In the genomic region with DNA sequence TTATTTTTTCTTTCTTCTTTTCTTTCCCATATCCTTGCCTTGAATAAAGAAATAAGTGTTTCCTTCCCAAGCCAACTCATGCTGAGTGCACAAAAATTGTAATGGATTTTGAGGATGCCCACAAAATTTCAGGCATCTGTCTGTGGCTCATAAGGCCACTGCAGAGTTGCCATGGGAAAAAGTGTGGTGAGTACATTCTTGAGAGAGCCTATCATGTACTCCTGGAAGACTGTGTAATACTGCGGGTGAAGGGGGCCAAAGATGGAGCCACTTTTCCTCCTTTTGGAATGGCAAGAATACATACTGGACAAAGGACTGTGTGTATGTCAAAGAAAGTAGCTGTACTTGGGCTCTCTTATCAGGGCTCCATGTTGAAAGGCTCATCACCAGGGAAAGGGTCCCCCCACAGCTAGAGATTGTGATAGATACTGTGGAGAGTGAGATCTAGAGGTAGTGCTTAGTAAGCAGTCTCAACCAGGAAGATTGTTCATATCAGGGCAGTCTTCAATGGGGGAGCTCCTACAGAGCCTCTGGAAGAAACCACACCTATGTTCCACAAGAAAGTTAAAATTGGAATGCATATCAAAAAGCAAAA, we compare ENCODE assay signal across 25 cellular contexts.
"Had no signal": no experiment of that assay in that cellular context is flagged by ENCODE, and none has a peak within 500 bp of the region (broad histone marks: within the 10 kb centered on the region; RNA-seq: fewer than 3 reads in every experiment).

No MANE protein-coding gene starts in this region.

- H3K4me1 ChIP-seq: esophagus muscularis mucosa, gastroesophageal sphincter, left lung, lower lobe of right lung, parathyroid adenoma, prostate gland, stomach had no signal

- H3K9ac ChIP-seq: parathyroid adenoma had no signal

- H3K27ac ChIP-seq: epithelial cell of prostate, esophagus muscularis mucosa, gastroesophageal sphincter, left lung, lower lobe of right lung, parathyroid adenoma, prostate gland, skin epidermis, stomach had no signal

- H3K4me3 ChIP-seq: esophagus muscularis mucosa, gastroesophageal sphincter, left lung, lower lobe of right lung, prostate gland, skin epidermis, stomach had no signal

- H3K27ac Mint-ChIP-seq: dendritic cell treated with granulocyte-macrophage colony-stimulating factor and Interleukin-4, amounts not matched to agents 40 ng/mL and 50 ng/mL, for 4 days; effector memory CD8-positive, alpha-beta T cell; immature natural killer cell; memory B cell; naive B cell; nephron had no signal

- H3K27me3 Mint-ChIP-seq: dendritic cell treated with granulocyte-macrophage colony-stimulating factor and Interleukin-4, amounts not matched to agents 40 ng/mL and 50 ng/mL, for 4 days; effector memory CD8-positive, alpha-beta T cell; memory B cell; naive B cell had no signal

- H3K36me3 Mint-ChIP-seq: immature natural killer cell, memory B cell, naive B cell had no signal

- H3K27me3 ChIP-seq: esophagus muscularis mucosa, gastroesophageal sphincter, left lung, stomach had no signal

- H3K9me3 ChIP-seq: esophagus muscularis mucosa, gastroesophageal sphincter, left lung, lower lobe of right lung, prostate gland had no signal

- H3K4me1 Mint-ChIP-seq: immature natural killer cell, memory B cell, naive B cell, nephron had no signal

- H3K9me3 Mint-ChIP-seq: nephron had no signal

- H2AFZ ChIP-seq: parathyroid adenoma had no signal

- H3K4me3 Mint-ChIP-seq: dendritic cell treated with granulocyte-macrophage colony-stimulating factor and Interleukin-4, amounts not matched to agents 40 ng/mL and 50 ng/mL, for 4 days; effector memory CD8-positive, alpha-beta T cell; immature natural killer cell; memory B cell; naive B cell; nephron had no signal

- H3K36me3 ChIP-seq: esophagus muscularis mucosa, gastroesophageal sphincter, left lung, lower lobe of right lung, prostate gland, stomach had no signal

- ATAC-seq: effector memory CD8-positive, alpha-beta T cell; gastroesophageal sphincter; left lung; lower lobe of right lung; sciatic nerve had no signal

- DNase-seq: effector memory CD8-positive, alpha-beta T cell; foreskin fibroblast; glutamatergic neuron; immature natural killer cell; left lung; lower lobe of right lung; midbrain; naive B cell; retina; stimulated activated CD4-positive, alpha-beta T cell treated with anti-CD3 and anti-CD28 coated beads, Interleukin-2, amount 100 ng/mL, for 24 hours; stimulated activated CD4-positive, alpha-beta T cell treated with anti-CD3 and anti-CD28 coated beads, Interleukin-4, amount 100 ng/mL, for 4 hours; stimulated activated naive CD4-positive, alpha-beta T cell; stomach; substantia nigra; trophoblast cell had no signal

- H3K79me2 ChIP-seq: parathyroid adenoma had no signal
